8 cellular contexts compared by ENCODE assay signal in the genomic region with DNA sequence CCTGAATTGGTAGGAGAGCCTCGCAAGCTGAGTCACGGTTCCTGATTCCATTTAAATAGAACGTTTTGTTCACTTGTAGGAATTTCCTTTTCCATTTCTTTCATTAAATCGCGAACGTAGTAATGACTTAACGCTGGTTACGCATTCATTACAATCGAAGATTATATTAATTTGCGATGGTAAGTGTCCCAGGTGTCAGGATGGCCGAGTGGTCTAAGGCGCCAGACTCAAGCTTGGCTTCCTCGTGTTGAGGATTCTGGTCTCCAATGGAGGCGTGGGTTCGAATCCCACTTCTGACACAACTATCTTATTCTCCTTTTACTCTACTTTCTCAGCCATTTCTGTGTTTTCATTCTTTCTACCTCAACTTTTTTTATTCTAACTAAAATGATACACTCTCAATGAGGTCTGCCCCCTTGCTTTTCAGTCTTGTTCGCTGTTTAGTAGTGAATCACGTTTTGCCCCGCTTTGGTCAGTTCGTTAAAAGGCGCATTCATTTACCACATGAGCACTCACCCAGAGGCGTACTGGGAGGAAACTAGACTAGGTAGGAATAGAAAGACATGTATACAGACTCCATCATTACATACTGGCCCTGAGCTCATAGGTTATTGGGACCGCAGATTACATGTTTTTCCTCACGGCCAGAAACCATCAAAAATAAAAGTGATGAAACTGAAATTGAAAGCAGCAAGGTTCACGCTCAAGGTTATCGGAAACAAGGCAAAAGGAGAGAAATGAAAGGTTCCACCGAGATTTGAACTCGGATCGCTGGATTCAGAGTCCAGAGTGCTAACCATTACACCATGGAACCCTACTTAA. TPM values are rescaled to one million over a fixed set of nuclear protein-coding genes. Genes with fewer than 3 reads are reported as not detected.
DNase-seq lines count a peak whose midpoint lies in the region; ATAC-seq and TF ChIP-seq lines count a peak whose summit lies in the region.

No MANE protein-coding gene starts in this region.

- no peaks in the 10 kb centered on the region for H3K9me3 ChIP-seq in A673 (ENCODE audit: low read depth, low read length, poor library complexity, severe bottlenecking)
- no peaks in the 10 kb centered on the region for H3K9me3 ChIP-seq in colonic mucosa

- DNase-seq in A673 (ENCODE audit: low spot score) (peak; percentile 93), NCI-H510A (lab: John Stamatoyannopoulos, UW) (peak; percentile 35), colonic mucosa (peak; percentile 88), left kidney (ENCODE audit: low read depth, low spot score) (peak; percentile 87)
- peak; percentile 60 to 74 for DNase-seq in activated CD4-positive, alpha-beta T cell treated with anti-CD3 and anti-CD28 coated beads for 24 hours (ENCODE audit: low read depth in 2 of 2)
- peak; percentile 59 to 82 for DNase-seq in stimulated activated CD4-positive, alpha-beta T cell treated with anti-CD3 and anti-CD28 coated beads, Interleukin-1b, Interleukin-23, amount 100 ng/mL, for 4 hours (ENCODE audit: low read depth in 2 of 2)

- no peak for TF ChIP-seq CTCF in A673 (conservative IDR thresholded peaks at IDR 0.05; ENCODE audit: low read depth, low read length)
- TF ChIP-seq CTCF in colonic mucosa (IDR thresholded peaks at IDR 0.05) = no peak

- ATAC-seq in GM18868 (IDR thresholded peaks at IDR 0.05; ENCODE audit: unreplicated experiment) (peak; percentile 65), HG03159 (IDR thresholded peaks at IDR 0.05; ENCODE audit: unreplicated experiment) (peak; percentile 64)

- BruUV-seq in A673 (replicated peaks; lab: Mats Ljungman, UMichigan) = no TSS peak

- H3K4me1 ChIP-seq in A673 (ENCODE audit: insufficient read depth, low read length, poor library complexity, severe bottlenecking) (peaks cover 8% of the 10 kb centered on the region), colonic mucosa (no peaks in the 10 kb centered on the region)

- peak overlapping the region; percentile 58 for H3K27ac ChIP-seq in A673 (ENCODE audit: low read depth, low read length, poor library complexity, severe bottlenecking)
- peak overlapping the region; percentile 80 for H3K27ac ChIP-seq in colonic mucosa

- H3K27me3 ChIP-seq in A673 (replicated peaks; ENCODE audit: insufficient read depth, low read depth, low read length, poor library complexity) = no peaks in the 10 kb centered on the region
- H3K27me3 ChIP-seq in colonic mucosa = no peaks in the 10 kb centered on the region

- intact Hi-C loops in A673 (cut with micrococcal nuclease; ENCODE audit: unreplicated experiment) = loop anchor here (1.0 to 10.0 kb wide), 5 partner anchors 40 to 196 kb away; no protein-coding TSS in a partner anchor
- intact Hi-C loops in colonic mucosa (cut with DNase I) = loop anchor here (2.0 to 5.0 kb wide), 2 partner anchors 42 to 44 kb away; no protein-coding TSS in a partner anchor

- H3K9ac ChIP-seq in colonic mucosa (ENCODE audit: low read depth in 2 of 2, low read length in 2 of 2) = peak overlapping the region; percentile 53 to 73

- CTCF ChIA-PET in A673 (lab: Charles Lee) = interaction anchor here (0.5 kb wide), 1 partner anchor 606 kb away, joined by 3 read pairs; no protein-coding TSS in a partner anchor

- POLR2A ChIA-PET in A673 (lab: Charles Lee; ENCODE audit: low non-redundant PET) = interaction anchor here (0.5 kb wide), 1 partner anchor 477 kb away, joined by 10 read pairs; no protein-coding TSS in a partner anchor

- H3K36me3 ChIP-seq in A673 (ENCODE audit: insufficient read depth, low read length, poor library complexity, severe bottlenecking) (no peaks in the 10 kb centered on the region), colonic mucosa (no peaks in the 10 kb centered on the region)

- peak overlapping the region; percentile 65 for H3K4me3 ChIP-seq in A673 (ENCODE audit: low read depth, low read length, poor library complexity, severe bottlenecking)
- H3K4me3 ChIP-seq in colonic mucosa = peak overlapping the region; percentile 36

RNA-seq across cellular contexts. Expression of a gene that starts 17.3 kb away (rescaled TPM):
- total RNA-seq in A673 (2021) = 70.5 and 81.1 TPM in 2 replicates
- 10 to 100 TPM; 26.9 to 47.7 TPM for total RNA-seq in colonic mucosa

Comparison
In these comparisons a context has a peak if more than half of its experiments do, and no peak if none do; other contexts are left out.
1. Peak in every context shown above with its lines: DNase-seq, ATAC-seq, H3K4me3 ChIP-seq and H3K27ac ChIP-seq.
2. DNase-seq: peak in every context shown above with its lines; median percentile 93 in A673; 88 in colonic mucosa; 87 in left kidney; 70 in stimulated activated CD4-positive, alpha-beta T cell treated with anti-CD3 and anti-CD28 coated beads, Interleukin-1b, Interleukin-23, amount 100 ng/mL, for 4 hours; 67 in activated CD4-positive, alpha-beta T cell treated with anti-CD3 and anti-CD28 coated beads for 24 hours; 35 in NCI-H510A.